In the genomic region with DNA sequence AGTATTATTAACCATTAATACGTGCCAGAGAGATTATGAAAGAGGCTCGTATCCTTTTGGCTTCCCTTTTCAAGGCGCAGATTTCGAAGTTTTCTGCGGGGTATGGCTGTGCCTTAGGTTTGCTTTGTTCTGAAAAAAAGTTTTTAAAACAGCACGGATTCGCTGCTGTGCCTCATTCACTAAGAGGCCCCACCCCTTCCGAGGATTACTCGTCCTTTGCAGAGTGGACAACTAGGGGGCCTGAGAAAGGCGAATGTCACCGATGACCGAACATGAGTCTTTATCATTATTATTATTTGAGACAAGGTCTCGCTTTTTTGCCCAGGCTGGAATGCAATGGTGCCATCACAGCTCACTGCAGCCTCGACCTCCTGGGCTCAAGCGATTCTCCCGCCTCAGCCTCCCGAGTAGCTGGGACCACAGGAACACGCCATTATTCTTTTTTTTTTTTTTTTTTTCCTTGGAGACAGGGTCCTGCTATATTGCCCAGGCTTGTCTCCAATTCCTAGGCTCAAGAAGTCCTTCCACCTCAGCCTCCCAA, we compare ENCODE assay signal across 8 cellular contexts. TPM values are rescaled to one million over a fixed set of nuclear protein-coding genes. Genes with fewer than 3 reads are reported as not detected.
DNase-seq lines count a peak whose midpoint lies in the region; ATAC-seq and TF ChIP-seq lines count a peak whose summit lies in the region.

No MANE protein-coding gene starts in this region.

- no peak for ATAC-seq in GM21447 (IDR thresholded peaks at IDR 0.05; ENCODE audit: unreplicated experiment)

- H3K27me3 Mint-ChIP-seq in HFFc6 (ENCODE audit: insufficient read depth), result peaks cover 5% of the 10 kb centered on the region; the same call in 1 of the 2 replicates

- H3K9me3 Mint-ChIP-seq in HFFc6, result no peaks in the 10 kb centered on the region

- H3K4me3 Mint-ChIP-seq in HFFc6, result peak overlapping the region; percentile 100

- peak; percentile 38; the same call in 1 of the 2 replicates for TF ChIP-seq CTCF in HFFc6 (IDR thresholded peaks at IDR 0.05)

- H3K27ac Mint-ChIP-seq in HFFc6, result peak overlapping the region; percentile 99

- H3K36me3 Mint-ChIP-seq in HFFc6 (ENCODE audit: low read depth), result peaks cover 37% of the 10 kb centered on the region

- peak; percentile 25 for DNase-seq in activated naive CD4-positive, alpha-beta T cell treated with Interleukin-2 at 50 U/mL for 16 hours
- no peak for DNase-seq in activated naive CD4-positive, alpha-beta T cell treated with anti-CD3 and anti-CD28 coated beads, Interleukin-2, amount 50 U/mL, for 16 hours
- DNase-seq in HFFc6 (peak; percentile 87), NOMO-1 treated with DMSO at 0.1 percent for 48 hours (lab: John Stamatoyannopoulos, UW; ENCODE audit: unreplicated experiment) (peak; percentile 59), astrocyte of the hippocampus (ENCODE audit: low read depth, low spot score) (peak; percentile 88), hepatic stellate cell (ENCODE audit: low spot score) (peak; percentile 79), pulmonary artery endothelial cell (ENCODE audit: low read depth, low spot score) (peak; percentile 41)

- H3K4me1 Mint-ChIP-seq in HFFc6 (ENCODE audit: low read depth), result peaks cover 30% of the 10 kb centered on the region

RNA-seq across cellular contexts. Expression of gene RPS27L, which starts 0.7 kb away (rescaled TPM):
- total RNA-seq in HFFc6 (2021; fragmentation: NEBNext Ultra II Directional; extraction: Animal tissue kit (Norgen Biotek cat#: 25700)), result 100 to 1,000 TPM; 422 to 573 (median 537) TPM
- total RNA-seq in pulmonary artery endothelial cell, result 439 and 505 TPM in 2 replicates

RNA-seq across cellular contexts. Expression of gene RAB8B, which starts 31.4 kb away (rescaled TPM):
- 10 to 100 TPM; 24.7 to 38.4 (median 33.2) TPM for total RNA-seq in HFFc6 (2021; fragmentation: NEBNext Ultra II Directional; extraction: Animal tissue kit (Norgen Biotek cat#: 25700))
- 72.0 and 106 TPM in 2 replicates for total RNA-seq in pulmonary artery endothelial cell

RNA-seq across cellular contexts. Expression of gene LACTB, which starts 36.3 kb away (rescaled TPM):
- 10 to 100 TPM; 37.5 to 47.6 (median 45.7) TPM for total RNA-seq in HFFc6 (2021; fragmentation: NEBNext Ultra II Directional; extraction: Animal tissue kit (Norgen Biotek cat#: 25700))
- total RNA-seq in pulmonary artery endothelial cell, result 22.4 and 33.2 TPM in 2 replicates
